ENCODE assay signal across 9 cellular contexts in genomic region chr17:63961355-63962207, GRCh38. TPM values are rescaled to one million over a fixed set of nuclear protein-coding genes. Genes with fewer than 3 reads are reported as not detected.
DNase-seq lines count a peak whose midpoint lies in the region; ATAC-seq lines count a peak whose summit lies in the region.
"Had no signal": no experiment of that assay in that cellular context is flagged by ENCODE, and none has a peak within 500 bp of the region (broad histone marks: within the 10 kb centered on the region; RNA-seq: fewer than 3 reads in every experiment).

No MANE protein-coding gene starts in this region.

- no peak overlapping the region for H3K27ac Mint-ChIP-seq in stimulated activated effector memory CD8-positive, alpha-beta T cell treated with anti-CD3 and anti-CD28 coated beads, Interleukin-12 subunit alpha, Interleukin-12 subunit beta, amount 100 ng/mL, for 72 hours

- H3K9me3 Mint-ChIP-seq in stimulated activated effector memory CD8-positive, alpha-beta T cell treated with anti-CD3 and anti-CD28 coated beads, Interleukin-12 subunit alpha, Interleukin-12 subunit beta, amount 100 ng/mL, for 72 hours: no peaks in the 10 kb centered on the region

- peak; percentile 74 for DNase-seq in activated CD8-positive, alpha-beta memory T cell treated with anti-CD3 and anti-CD28 coated beads, Interleukin-2, amount 50 U/mL, for 48 hours
- no peak for DNase-seq in activated CD8-positive, alpha-beta memory T cell treated with anti-CD3 and anti-CD28 coated beads, Interleukin-2, amount 50 U/mL, for 4 hours
- peak; percentile 30 for DNase-seq in SK-N-DZ (ENCODE audit: low spot score)
- peak; percentile 67 to 98 for DNase-seq in T47D (ENCODE audit: low read depth in 1 of 2, low spot score in 1 of 2)
- DNase-seq in iPS-NIHi7 (ENCODE audit: extremely low spot score): peak; percentile 98
- no peak for DNase-seq in stimulated activated effector memory CD8-positive, alpha-beta T cell treated with anti-CD3 and anti-CD28 coated beads, Interleukin-12 subunit alpha, Interleukin-12 subunit beta, amount 100 ng/mL, for 72 hours (ENCODE audit: low spot score in 2 of 2)
- DNase-seq in NCI-H1092 treated with DMSO at 0.1 percent for 48 hours (lab: John Stamatoyannopoulos, UW): no peak

- in situ Hi-C loops in T47D (cut with HindIII; ENCODE audit: low pct_unique_long_range_greater_than_20kb, low sequenced_read_pairs): no loop called here

- H3K36me3 Mint-ChIP-seq in stimulated activated effector memory CD8-positive, alpha-beta T cell treated with anti-CD3 and anti-CD28 coated beads, Interleukin-12 subunit alpha, Interleukin-12 subunit beta, amount 100 ng/mL, for 72 hours: no peaks in the 10 kb centered on the region

- peaks cover 33% of the 10 kb centered on the region for H3K4me1 Mint-ChIP-seq in stimulated activated effector memory CD8-positive, alpha-beta T cell treated with anti-CD3 and anti-CD28 coated beads, Interleukin-12 subunit alpha, Interleukin-12 subunit beta, amount 100 ng/mL, for 72 hours

- ATAC-seq in stimulated activated effector memory CD8-positive, alpha-beta T cell treated with anti-CD3 and anti-CD28 coated beads, Interleukin-12 subunit alpha, Interleukin-12 subunit beta, amount 100 ng/mL, for 72 hours: peak; percentile 62
- no peak for ATAC-seq in GM21737 (IDR thresholded peaks at IDR 0.05; ENCODE audit: unreplicated experiment)

- peak overlapping the region; percentile 31 for H3K4me3 Mint-ChIP-seq in stimulated activated effector memory CD8-positive, alpha-beta T cell treated with anti-CD3 and anti-CD28 coated beads, Interleukin-12 subunit alpha, Interleukin-12 subunit beta, amount 100 ng/mL, for 72 hours

RNA-seq across cellular contexts. Expression of gene SCN4A, which starts 11.1 kb away (rescaled TPM):
- 1.3 TPM in 1 of 2 replicates, not detected in the other for polyA plus RNA-seq in SK-N-DZ (2014; cell fraction: cytosol; rRNA removed)
- not detected in 2 replicates for polyA plus RNA-seq in SK-N-DZ (2014; cell fraction: nucleus; rRNA removed)

RNA-seq across cellular contexts. Expression of gene CD79B, which starts 29.4 kb away (rescaled TPM):
- polyA plus RNA-seq in SK-N-DZ (2014; cell fraction: cytosol; rRNA removed): 0.16 and 0.25 TPM in 2 replicates
- 0.18 TPM in 1 of 2 replicates, not detected in the other for polyA plus RNA-seq in SK-N-DZ (2014; cell fraction: nucleus; rRNA removed)

RNA-seq across cellular contexts. Expression of gene PRR29, which starts 36.6 kb away (rescaled TPM):
- polyA plus RNA-seq in SK-N-DZ (2014; cell fraction: cytosol; rRNA removed): 0.28 TPM in 1 of 2 replicates, not detected in the other
- polyA plus RNA-seq in SK-N-DZ (2014; cell fraction: nucleus; rRNA removed): 0.31 TPM in 1 of 2 replicates, not detected in the other

RNA-seq across cellular contexts. Expression of gene GH1, which starts 42.9 kb away (rescaled TPM):
- not detected in 2 replicates for polyA plus RNA-seq in SK-N-DZ (2014; cell fraction: cytosol; rRNA removed)
- polyA plus RNA-seq in SK-N-DZ (2014; cell fraction: nucleus; rRNA removed): not detected in 2 replicates
- polyA plus RNA-seq: adipose tissue had no signal

RNA-seq across cellular contexts. Expression of gene CSHL1, which starts 50.5 kb away (rescaled TPM):
- polyA plus RNA-seq in SK-N-DZ (2014; cell fraction: cytosol; rRNA removed): not detected in 2 replicates
- not detected in 2 replicates for polyA plus RNA-seq in SK-N-DZ (2014; cell fraction: nucleus; rRNA removed)
- polyA plus RNA-seq: adipose tissue had no signal

Comparison
In these comparisons a context has a peak if more than half of its experiments do, and no peak if none do; other contexts are left out.
1. DNase-seq: peak in activated CD8-positive, alpha-beta memory T cell treated with anti-CD3 and anti-CD28 coated beads, Interleukin-2, amount 50 U/mL, for 48 hours (single experiment), SK-N-DZ (single experiment), T47D (2 of 2) and iPS-NIHi7 (single experiment); none in activated CD8-positive, alpha-beta memory T cell treated with anti-CD3 and anti-CD28 coated beads, Interleukin-2, amount 50 U/mL, for 4 hours (single experiment), stimulated activated effector memory CD8-positive, alpha-beta T cell treated with anti-CD3 and anti-CD28 coated beads, Interleukin-12 subunit alpha, Interleukin-12 subunit beta, amount 100 ng/mL, for 72 hours (0 of 2) and NCI-H1092 treated with DMSO at 0.1 percent for 48 hours (single experiment).